Comparison of ENCODE assay signal across 13 cellular contexts in the genomic region with DNA sequence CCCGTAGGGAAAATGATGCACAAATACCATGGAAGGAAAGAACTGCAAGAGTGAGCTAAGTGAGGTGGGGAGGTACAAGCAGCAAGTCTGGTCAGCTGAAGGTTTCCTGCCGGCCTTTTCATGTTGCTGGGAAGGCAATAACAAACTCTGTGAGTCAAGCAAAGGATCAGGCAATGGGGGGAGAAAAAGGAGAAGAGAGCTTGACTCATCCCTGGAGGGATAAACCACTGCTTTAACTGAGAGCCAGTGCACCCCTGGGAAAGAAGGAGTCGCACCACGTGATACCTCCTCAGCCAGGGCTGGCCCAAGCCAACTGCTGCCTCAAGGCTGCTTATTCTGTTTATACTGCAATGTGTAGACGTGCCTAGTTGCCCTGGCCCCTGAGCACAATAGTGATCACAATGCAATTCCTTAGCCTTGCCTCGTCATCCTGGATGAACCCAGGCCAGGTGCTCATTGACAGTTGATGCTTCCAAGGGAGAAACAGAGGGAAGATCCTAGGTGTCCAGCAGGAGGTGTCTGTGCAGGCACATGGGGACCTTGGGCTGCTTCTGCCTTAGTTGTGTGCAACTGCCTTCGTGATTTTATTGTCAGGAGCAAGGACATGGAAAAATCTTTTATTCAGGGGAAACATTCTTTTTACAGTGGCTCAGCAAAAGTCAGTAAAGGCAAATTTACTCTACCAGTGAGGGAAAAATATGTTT.
DNase-seq lines count a peak whose midpoint lies in the region; ATAC-seq and TF ChIP-seq lines count a peak whose summit lies in the region.
"Had no signal": no experiment of that assay in that cellular context is flagged by ENCODE, and none has a peak within 500 bp of the region (broad histone marks: within the 10 kb centered on the region; RNA-seq: fewer than 3 reads in every experiment).

No MANE protein-coding gene starts in this region.

- H3K27ac ChIP-seq in heart left ventricle (no peak overlapping the region), left ventricle myocardium inferior (replicated peaks) (no peak overlapping the region), uterus (peak overlapping the region; percentile 14 to 56)
- H3K27ac ChIP-seq: A549, ascending aorta had no signal

- TF ChIP-seq POLR2A in heart left ventricle (IDR thresholded peaks at IDR 0.05) (no peak), uterus (IDR thresholded peaks at IDR 0.05) (no peak)

- H3K9me3 ChIP-seq in heart left ventricle, result no peaks in the 10 kb centered on the region
- H3K9me3 ChIP-seq in left ventricle myocardium inferior (replicated peaks), result no peaks in the 10 kb centered on the region
- H3K9me3 ChIP-seq in uterus, result no peaks in the 10 kb centered on the region
- H3K9me3 ChIP-seq: A549, ascending aorta had no signal

- H3K4me3 ChIP-seq in heart left ventricle, result no peak overlapping the region
- H3K4me3 ChIP-seq in left ventricle myocardium inferior, result no peak overlapping the region
- no peak overlapping the region for H3K4me3 ChIP-seq in astrocyte of the spinal cord (ENCODE audit: low read depth, low read length)
- no peak overlapping the region for H3K4me3 ChIP-seq in uterus
- H3K4me3 ChIP-seq: A549, ascending aorta had no signal

- ATAC-seq in heart left ventricle (peak in 3 of 4 donors; percentile 32 to 61 (median 60)), GM19351 (IDR thresholded peaks at IDR 0.05; ENCODE audit: unreplicated experiment) (no peak), HG03460 (IDR thresholded peaks at IDR 0.05; ENCODE audit: unreplicated experiment) (no peak)
- ATAC-seq: activated CD8-positive, alpha-beta memory T cell treated with anti-CD3 and anti-CD28 coated beads, Interleukin-2, amount 10 ng/mL, durations not matched to agents 7 days and 5 days had no signal

- H3K36me3 ChIP-seq in heart left ventricle, result no peaks in the 10 kb centered on the region
- no peaks in the 10 kb centered on the region for H3K36me3 ChIP-seq in left ventricle myocardium inferior
- no peaks in the 10 kb centered on the region for H3K36me3 ChIP-seq in uterus
- H3K36me3 ChIP-seq: ascending aorta had no signal

- 64 to 78% (median 70%) methylated on average over 7 of the region's 7 CpGs for WGBS in heart left ventricle, 4 donors

- peaks cover 0 to 3% (median 0%) of the 10 kb centered on the region in 12 donors for H3K4me1 ChIP-seq in heart left ventricle
- no peaks in the 10 kb centered on the region for H3K4me1 ChIP-seq in left ventricle myocardium inferior
- H3K4me1 ChIP-seq in uterus, result no peaks in the 10 kb centered on the region
- H3K4me1 ChIP-seq: A549, ascending aorta had no signal

- no peak for TF ChIP-seq CTCF in heart left ventricle (IDR thresholded peaks at IDR 0.05)
- no peak for TF ChIP-seq CTCF in left ventricle myocardium inferior (IDR thresholded peaks at IDR 0.05; ENCODE audit: borderline replicate concordance)
- TF ChIP-seq CTCF in astrocyte of the spinal cord (IDR thresholded peaks at IDR 0.05; ENCODE audit: low read depth, low read length), result no peak
- no peak for TF ChIP-seq CTCF in uterus (IDR thresholded peaks at IDR 0.05)

- in situ Hi-C loops in astrocyte of the spinal cord (cut with HindIII; ENCODE audit: low sequenced_read_pairs), result no loop called here

- intact Hi-C loops in heart left ventricle (cut with DNase I), result no loop called here
- intact Hi-C loops in left ventricle myocardium inferior (cut with micrococcal nuclease), result no loop called here
- intact Hi-C loops in uterus (cut with DNase I; ENCODE audit: low total_unique reads), result no loop called here

- H3K27me3 ChIP-seq in heart left ventricle, result peaks cover 0 to 15% (median 0%) of the 10 kb centered on the region in 9 donors
- peaks cover 48% of the 10 kb centered on the region for H3K27me3 ChIP-seq in left ventricle myocardium inferior (ENCODE audit: low read depth)
- H3K27me3 ChIP-seq in uterus, result no peaks in the 10 kb centered on the region
- H3K27me3 ChIP-seq: ascending aorta had no signal

- DNase-seq in heart left ventricle, result no peak
- DNase-seq in left ventricle myocardium inferior, result no peak
- peak; percentile 82 for DNase-seq in astrocyte of the spinal cord (ENCODE audit: low read depth, low spot score)
- DNase-seq in kidney glomerular epithelial cell (lab: John Stamatoyannopoulos, UW), result peak; percentile 24
- DNase-seq in uterus, result peak; percentile 67 to 70
- DNase-seq in KG1 (lab: John Stamatoyannopoulos, UW), result no peak
- DNase-seq: activated CD8-positive, alpha-beta memory T cell treated with anti-CD3 and anti-CD28 coated beads, Interleukin-2, amount 10 ng/mL, durations not matched to agents 7 days and 5 days; NCI-H1048; NCI-H82 had no signal

Comparison
In these comparisons a context has a peak if more than half of its experiments do, and no peak if none do; other contexts are left out.
1. ATAC-seq: peak in heart left ventricle (3 of 4); none in GM19351 (single experiment) and HG03460 (single experiment).
2. DNase-seq: peak in astrocyte of the spinal cord (single experiment), kidney glomerular epithelial cell (single experiment) and uterus (2 of 2); none in heart left ventricle (0 of 5), left ventricle myocardium inferior (single experiment) and KG1 (single experiment).
3. H3K27ac ChIP-seq: peak in uterus (2 of 2); none in heart left ventricle (0 of 12) and left ventricle myocardium inferior (single experiment).